In genomic region chr6:133916650-133917151, GRCh38 we compare ENCODE assay signal across 8 cellular contexts. TPM values are rescaled to one million over a fixed set of nuclear protein-coding genes. Genes with fewer than 3 reads are reported as not detected.
A peak's percentile ranks its signal among the peaks of the same experiment; 100 is the strongest.
DNase-seq lines count a peak whose midpoint lies in the region; ATAC-seq, FAIRE-seq and TF ChIP-seq lines count a peak whose summit lies in the region.

No MANE protein-coding gene starts in this region.

- H2BK15ac ChIP-seq in H1 (ENCODE audit: low read length), result no peak overlapping the region

- intact Hi-C loops in CD4-positive, alpha-beta memory T cell (cut with micrococcal nuclease), result loop anchor here (1.0 to 2.0 kb wide), 5 partner anchors 80 to 1248 kb away; no protein-coding TSS in a partner anchor

- H3K79me2 ChIP-seq in H1 (ENCODE audit: control insufficient read depth in 1 of 2, insufficient read depth in 2 of 2, low read length in 2 of 2), result no peaks in the 10 kb centered on the region

- no peak overlapping the region for H2BK120ac ChIP-seq in H1 (replicated peaks; ENCODE audit: low read depth, low read length)

- no peak overlapping the region for H4K5ac ChIP-seq in H1 (ENCODE audit: insufficient read length, low read depth, low read length)

- H3K4me3 Mint-ChIP-seq in CD4-positive, alpha-beta memory T cell, result peak overlapping the region in 2 of 8 donors; percentile 7 to 37
- no peak overlapping the region for H3K4me3 Mint-ChIP-seq in activated CD4-positive, alpha-beta memory T cell treated with anti-CD3 and anti-CD28 coated beads, Interleukin-2, amount 10 ng/mL, durations not matched to agents 7 days and 5 days
- H3K4me3 Mint-ChIP-seq in memory B cell, result no peak overlapping the region

- H3K4me1 Mint-ChIP-seq in CD4-positive, alpha-beta memory T cell, result peaks cover 0 to 4% (median 2%) of the 10 kb centered on the region in 4 donors
- no peaks in the 10 kb centered on the region for H3K4me1 Mint-ChIP-seq in activated CD4-positive, alpha-beta memory T cell treated with anti-CD3 and anti-CD28 coated beads, Interleukin-2, amount 10 ng/mL, durations not matched to agents 7 days and 5 days
- peaks cover 5% of the 10 kb centered on the region for H3K4me1 Mint-ChIP-seq in memory B cell

- H3K56ac ChIP-seq in H1 (replicated peaks; ENCODE audit: insufficient read length, low read depth, low read length), result no peak overlapping the region

- no peak overlapping the region for H3K14ac ChIP-seq in H1 (ENCODE audit: insufficient read length)

- H3K4me1 ChIP-seq in CD4-positive, alpha-beta memory T cell (ENCODE audit: insufficient read depth, low read length), result no peaks in the 10 kb centered on the region
- H3K4me1 ChIP-seq in H1 (replicated peaks in 1 of 4; ENCODE audit: control insufficient read depth in 3 of 4, insufficient read depth in 4 of 4, low read length in 3 of 4), result peaks cover 0 to 7% (median 3%) of the 10 kb centered on the region in 4 experiments; a peak in 6 of 7 replicates

- H3K4me2 ChIP-seq in H1 (ENCODE audit: insufficient read depth in 1 of 2, low read depth in 2 of 2, low read length in 2 of 2), result peak overlapping the region; percentile 1 to 66; a peak in 3 of 4 replicates

- no peak for TF ChIP-seq EP300 in H1 (IDR thresholded peaks at IDR 0.05; ENCODE audit: borderline replicate concordance in 1 of 2, low read depth in 2 of 2, low read length in 2 of 2)

- no peak overlapping the region for H3K23ac ChIP-seq in H1 (ENCODE audit: insufficient read length)

- peak; percentile 49 to 61 (median 56) for DNase-seq in CD4-positive, alpha-beta memory T cell
- DNase-seq in HL-60 (ENCODE audit: low read depth in 1 of 2, low spot score in 1 of 2) (peak; percentile 40 to 78), NCI-H82 treated with DMSO at 0.1 percent for 48 hours (lab: John Stamatoyannopoulos, UW; ENCODE audit: unreplicated experiment) (peak; percentile 70), H1 (ENCODE audit: low read depth in 1 of 2, low spot score in 2 of 2) (peak; percentile 96 to 99), memory B cell (ENCODE audit: low spot score in 2 of 2) (peak; percentile 49 to 61)
- peak; percentile 76 for DNase-seq in activated CD4-positive, alpha-beta memory T cell treated with anti-CD3 and anti-CD28 coated beads, Interleukin-2, amount 10 ng/mL, durations not matched to agents 7 days and 5 days
- DNase-seq in stimulated activated CD8-positive, alpha-beta memory T cell treated with anti-CD3 and anti-CD28 coated beads, Interleukin-2, amount 100 ng/mL, for 1 hour (ENCODE audit: low read depth in 2 of 2), result peak; percentile 38 to 56

- H3K9me3 ChIP-seq in CD4-positive, alpha-beta memory T cell (ENCODE audit: control insufficient read depth in 1 of 2, low read length in 2 of 2), result no peaks in the 10 kb centered on the region
- H3K9me3 ChIP-seq in H1 (ENCODE audit: insufficient read depth in 2 of 2, low read depth in 1 of 2, low read length in 1 of 2), result 0 out of 4 replicates have a peak, but pooled peaks cover 0 to 4% of the 10 kb centered on the region in 2 experiments

- FAIRE-seq in H1 (lab: Jason Lieb, UNC), result peak; percentile 99

- H3K9me3 Mint-ChIP-seq in CD4-positive, alpha-beta memory T cell, result peaks cover 0 to 2% (median 0%) of the 10 kb centered on the region in 8 donors
- no peaks in the 10 kb centered on the region for H3K9me3 Mint-ChIP-seq in activated CD4-positive, alpha-beta memory T cell treated with anti-CD3 and anti-CD28 coated beads, Interleukin-2, amount 10 ng/mL, durations not matched to agents 7 days and 5 days
- no peaks in the 10 kb centered on the region for H3K9me3 Mint-ChIP-seq in memory B cell

- H3K4me3 ChIP-seq in CD4-positive, alpha-beta memory T cell (ENCODE audit: low read length in 2 of 2), result no peak overlapping the region
- H3K4me3 ChIP-seq in HL-60 (replicated peaks; ENCODE audit: insufficient read depth, low read length) (no peak overlapping the region), H1 (ENCODE audit: extremely low read depth in 1 of 4, insufficient read depth in 2 of 4, low read depth in 3 of 4, low read length in 4 of 4) (peak overlapping the region in 3 of 4 experiments; percentile 4 to 46 (median 12); a peak in 4 of 8 replicates)

- POLR2A ChIA-PET in CD4-positive, alpha-beta memory T cell (lab: Charles Lee; ENCODE audit: partially characterized antibody), result no interaction called here
- POLR2A ChIA-PET in activated CD4-positive, alpha-beta memory T cell treated with anti-CD3 and anti-CD28 coated beads, Interleukin-2, amount 10 ng/mL, durations not matched to agents 7 days and 5 days (lab: Charles Lee), result no interaction called here
- POLR2A ChIA-PET in H1 (lab: Charles Lee; ENCODE audit: partially characterized antibody), result interaction anchor here (1.0 to 1.7 kb wide), 2 partner anchors 347 to 1102 kb away, joined by 5 to 8 read pairs; partner anchors contain the start of gene RPS12

- no peak for TF ChIP-seq POLR2A in H1 (IDR thresholded peaks at IDR 0.05; ENCODE audit: control extremely low read depth in 1 of 2, low read depth in 2 of 2, low read length in 2 of 2)

- TF ChIP-seq RAD21 in H1 (IDR thresholded peaks at IDR 0.05 in 1 of 2, conservative IDR thresholded peaks at IDR 0.05 in 1 of 2; ENCODE audit: low read depth in 2 of 2, low read length in 2 of 2), result peak; percentile 96 to 98

- no peaks in the 10 kb centered on the region for H4K20me1 ChIP-seq in H1 (replicated peaks in 1 of 2; ENCODE audit: control insufficient read depth in 1 of 2, insufficient read depth in 2 of 2, low read length in 2 of 2)

- no peaks in the 10 kb centered on the region for H3K36me3 ChIP-seq in CD4-positive, alpha-beta memory T cell (ENCODE audit: insufficient read depth, low read length)
- no peaks in the 10 kb centered on the region for H3K36me3 ChIP-seq in H1 (ENCODE audit: control insufficient read depth in 2 of 4, insufficient read depth in 4 of 4, low read length in 3 of 4)

- H3K23me2 ChIP-seq in H1 (ENCODE audit: low read depth, low read length), result no peaks in the 10 kb centered on the region

- CTCF ChIA-PET in CD4-positive, alpha-beta memory T cell (lab: Charles Lee; ENCODE audit: partially characterized antibody), result interaction anchor here (0.7 to 3.0 kb wide), 29 partner anchors 9 to 1390 kb away, joined by 3 to 22 read pairs (median 5); partner anchors contain the start of gene TBPL1
- CTCF ChIA-PET in activated CD4-positive, alpha-beta memory T cell treated with anti-CD3 and anti-CD28 coated beads, Interleukin-2, amount 10 ng/mL, durations not matched to agents 7 days and 5 days (lab: Charles Lee), result interaction anchor here (0.6 to 15.6 kb wide), 23 partner anchors 9 to 954 kb away, joined by 3 to 303 read pairs (median 5); no protein-coding TSS in a partner anchor
- CTCF ChIA-PET in H1 (lab: Charles Lee; ENCODE audit: partially characterized antibody), result interaction anchor here (0.8 to 5.9 kb wide), 32 partner anchors 10 to 724 kb away, joined by 3 to 62 read pairs (median 4); no protein-coding TSS in a partner anchor

- no peaks in the 10 kb centered on the region for H3K27me3 ChIP-seq in CD4-positive, alpha-beta memory T cell (ENCODE audit: insufficient read depth, low read length)
- peaks cover 7% of the 10 kb centered on the region for H3K27me3 ChIP-seq in HL-60 (ENCODE audit: insufficient read depth, poor library complexity, severe bottlenecking)
- no peaks in the 10 kb centered on the region for H3K27me3 ChIP-seq in H1 (replicated peaks in 1 of 4; ENCODE audit: control insufficient read depth in 3 of 4, extremely low read depth in 1 of 4, insufficient read depth in 3 of 4, low read length in 3 of 4)

- no peak overlapping the region for H3K18ac ChIP-seq in H1 (ENCODE audit: extremely low read depth, low read length)

- H2AFZ ChIP-seq in H1 (ENCODE audit: low read length), result no peak overlapping the region

- no peak overlapping the region for H3K9ac ChIP-seq in H1 (replicated peaks in 1 of 4; ENCODE audit: extremely low read depth in 1 of 4, low read depth in 3 of 4, low read length in 3 of 4)

- H3K27ac Mint-ChIP-seq in CD4-positive, alpha-beta memory T cell, result no peak overlapping the region
- no peak overlapping the region for H3K27ac Mint-ChIP-seq in activated CD4-positive, alpha-beta memory T cell treated with anti-CD3 and anti-CD28 coated beads, Interleukin-2, amount 10 ng/mL, durations not matched to agents 7 days and 5 days
- H3K27ac Mint-ChIP-seq in memory B cell, result no peak overlapping the region

- H3K27ac ChIP-seq in CD4-positive, alpha-beta memory T cell (ENCODE audit: low read depth, low read length), result no peak overlapping the region
- H3K27ac ChIP-seq in HL-60 (replicated peaks) (no peak overlapping the region), H1 (ENCODE audit: low read depth, low read length) (no peak overlapping the region; the same call in 1 of the 2 replicates)

- no peak overlapping the region; the same call in 1 of the 2 replicates for H2BK5ac ChIP-seq in H1 (ENCODE audit: low read depth, low read length)

- no peaks in the 10 kb centered on the region for H3K36me3 Mint-ChIP-seq in CD4-positive, alpha-beta memory T cell
- H3K36me3 Mint-ChIP-seq in activated CD4-positive, alpha-beta memory T cell treated with anti-CD3 and anti-CD28 coated beads, Interleukin-2, amount 10 ng/mL, durations not matched to agents 7 days and 5 days (ENCODE audit: low read depth), result no peaks in the 10 kb centered on the region
- H3K36me3 Mint-ChIP-seq in memory B cell, result no peaks in the 10 kb centered on the region

- no peak overlapping the region for H2BK20ac ChIP-seq in H1 (ENCODE audit: low read length)

- no peak overlapping the region for H2AK5ac ChIP-seq in H1 (ENCODE audit: low read depth, low read length)

- no peak overlapping the region for H4K91ac ChIP-seq in H1 (replicated peaks; ENCODE audit: insufficient read length, low read length)

- ATAC-seq in GM19452 (IDR thresholded peaks at IDR 0.05; ENCODE audit: unreplicated experiment), result peak; percentile 81
- peak; percentile 68 for ATAC-seq in memory B cell (ENCODE audit: low read depth)

- peaks cover 4 to 6% of the 10 kb centered on the region in 2 donors for H3K27me3 Mint-ChIP-seq in CD4-positive, alpha-beta memory T cell
- H3K27me3 Mint-ChIP-seq in activated CD4-positive, alpha-beta memory T cell treated with anti-CD3 and anti-CD28 coated beads, Interleukin-2, amount 10 ng/mL, durations not matched to agents 7 days and 5 days, result peaks cover 28% of the 10 kb centered on the region
- peaks cover 6% of the 10 kb centered on the region for H3K27me3 Mint-ChIP-seq in memory B cell

- H3K4ac ChIP-seq in H1 (replicated peaks; ENCODE audit: insufficient read length, low read depth, low read length), result no peak overlapping the region

- H2BK12ac ChIP-seq in H1 (ENCODE audit: low read depth, low read length), result no peak overlapping the region

- WGBS in H1 (ENCODE audit: extremely low coverage in 1 of 2, insufficient coverage in 1 of 2, insufficient read length in 1 of 2, insufficient replicate concordance in 2 of 2, low coverage in 1 of 2, low lambda C conversion rate in 2 of 2, missing lambda C conversion rate in 1 of 2), 2 experiments, result 9% methylated on average over 8 of the region's 8 CpGs; no CpG with 5 or more reads in 1 of the 2 experiments

- H4K8ac ChIP-seq in H1 (ENCODE audit: extremely low read depth, insufficient read depth, low read length), result no peak overlapping the region

- TF ChIP-seq CTCF in HL-60 (IDR thresholded peaks at IDR 0.05; ENCODE audit: insufficient read depth, low read length), result peak; percentile 94
- peak; percentile 86 to 97 (median 87) for TF ChIP-seq CTCF in H1 (IDR thresholded peaks at IDR 0.05; ENCODE audit: control extremely low read depth in 1 of 3, insufficient read depth in 1 of 3, low read depth in 1 of 3, low read length in 3 of 3)

- no peaks in the 10 kb centered on the region for H3K79me1 ChIP-seq in H1 (ENCODE audit: low read depth, low read length)

RNA-seq across cellular contexts. Expression of gene TCF21, which starts 27.8 kb away (rescaled TPM):
- total RNA-seq in CD4-positive, alpha-beta memory T cell, result not detected
- not detected for polyA plus RNA-seq in CD4-positive, alpha-beta memory T cell
- total RNA-seq in activated CD4-positive, alpha-beta memory T cell treated with anti-CD3 and anti-CD28 coated beads, Interleukin-2, amount 10 ng/mL, durations not matched to agents 7 days and 5 days, result not detected
- 0.09 TPM in 1 of 2 replicates, not detected in the other for total RNA-seq in H1 (2021; fragmentation: NEBNext Ultra II Directional; extraction: Animal tissue kit (Norgen Biotek cat#: 25700))
- 0.05 and 0.06 TPM in 2 replicates for polyA plus RNA-seq in H1 (2011; rRNA removed)
- 0.09 TPM for polyA plus RNA-seq in H1 (2011; cell fraction: cytosol; rRNA removed)
- 0.04 TPM for polyA plus RNA-seq in H1 (2011; cell fraction: nucleus; rRNA removed)
- 0.05 to 0.09 TPM (median 0.08 TPM) in 3 of 4 replicates, not detected in the other for polyA plus RNA-seq in H1 (2012, experiment 1 of 2)
- 0.10 TPM for polyA plus RNA-seq in H1 (2012, experiment 2 of 2)
- 0.06 TPM for polyA plus RNA-seq in H1 (2013, experiment 1 of 2)
- 0.06 TPM for polyA plus RNA-seq in H1 (2013, experiment 2 of 2)
- 0.05 and 0.13 TPM in 2 replicates for polyA minus RNA-seq in H1 (2011; rRNA and poly(A)+ RNA removed)
- polyA minus RNA-seq in H1 (2011; cell fraction: cytosol; rRNA and poly(A)+ RNA removed), result not detected
- not detected for polyA minus RNA-seq in H1 (2011; cell fraction: nucleus; rRNA and poly(A)+ RNA removed)

RNA-seq across cellular contexts. Expression of gene TBPL1, which starts 36.3 kb away (rescaled TPM):
- total RNA-seq in CD4-positive, alpha-beta memory T cell, result 10 to 100 TPM; 34.8 to 39.2 TPM
- 10 to 100 TPM; 55.1 to 77.2 TPM for polyA plus RNA-seq in CD4-positive, alpha-beta memory T cell
- 10 to 100 TPM; 33.5 to 35.5 TPM for total RNA-seq in activated CD4-positive, alpha-beta memory T cell treated with anti-CD3 and anti-CD28 coated beads, Interleukin-2, amount 10 ng/mL, durations not matched to agents 7 days and 5 days
- 66.3 and 67.0 TPM in 2 replicates for total RNA-seq in H1 (2021; fragmentation: NEBNext Ultra II Directional; extraction: Animal tissue kit (Norgen Biotek cat#: 25700))
- polyA plus RNA-seq in H1 (2011; rRNA removed), result 19.5 and 32.5 TPM in 2 replicates
- polyA plus RNA-seq in H1 (2011; cell fraction: cytosol; rRNA removed), result 44.7 TPM
- 39.2 TPM for polyA plus RNA-seq in H1 (2011; cell fraction: nucleus; rRNA removed)
- polyA plus RNA-seq in H1 (2012, experiment 1 of 2), result 35.6 to 61.1 TPM (median 49.4 TPM) in 4 replicates
- 21.8 TPM for polyA plus RNA-seq in H1 (2012, experiment 2 of 2)
- polyA plus RNA-seq in H1 (2013, experiment 1 of 2), result 69.9 TPM
- 75.1 TPM for polyA plus RNA-seq in H1 (2013, experiment 2 of 2)
- polyA minus RNA-seq in H1 (2011; rRNA and poly(A)+ RNA removed), result 16.6 and 28.6 TPM in 2 replicates
- 39.0 TPM for polyA minus RNA-seq in H1 (2011; cell fraction: cytosol; rRNA and poly(A)+ RNA removed)
- polyA minus RNA-seq in H1 (2011; cell fraction: nucleus; rRNA and poly(A)+ RNA removed), result 19.7 TPM

Comparison
In these comparisons a context has a peak if more than half of its experiments do, and no peak if none do; other contexts are left out.
1. DNase-seq: peak in every context shown above with its lines; median percentile 98 in H1; 76 in activated CD4-positive, alpha-beta memory T cell treated with anti-CD3 and anti-CD28 coated beads, Interleukin-2, amount 10 ng/mL, durations not matched to agents 7 days and 5 days; 70 in NCI-H82 treated with DMSO at 0.1 percent for 48 hours; 59 in HL-60; 56 in CD4-positive, alpha-beta memory T cell; 55 in memory B cell; 47 in stimulated activated CD8-positive, alpha-beta memory T cell treated with anti-CD3 and anti-CD28 coated beads, Interleukin-2, amount 100 ng/mL, for 1 hour.
2. H3K4me3 ChIP-seq: peak in H1 (3 of 4); none in CD4-positive, alpha-beta memory T cell (0 of 2) and HL-60 (single experiment).